Comparison of ENCODE assay signal across 1 cellular context in genomic region chr14:94128216-94128839, GRCh38.
TF ChIP-seq lines count a peak whose summit lies in the region.

No MANE protein-coding gene starts in this region.

TF ChIP-seq in HCT116, 20 proteins besides CTCF, POLR2A, EP300 and RAD21 (continued from another document):
- no peak for TF ChIP-seq JUND (IDR thresholded peaks at IDR 0.05)
- TF ChIP-seq ELF1 (IDR thresholded peaks at IDR 0.05; ENCODE audit: borderline replicate concordance, low read depth) = no peak
- no peak for TF ChIP-seq CBX3 (IDR thresholded peaks at IDR 0.05; ENCODE audit: low read depth)
- TF ChIP-seq ZNF274 (IDR thresholded peaks at IDR 0.05; ENCODE audit: low read depth, low read length) = no peak
- TF ChIP-seq TCF7L2 (IDR thresholded peaks at IDR 0.05; ENCODE audit: borderline replicate concordance, extremely low read depth, insufficient read depth, insufficient read length) = no peak
- no peak for TF ChIP-seq EZH2 (IDR thresholded peaks at IDR 0.05)
- TF ChIP-seq FOSL1 (IDR thresholded peaks at IDR 0.05; ENCODE audit: low read depth) = no peak
- no peak for TF ChIP-seq CEBPB (IDR thresholded peaks at IDR 0.05; ENCODE audit: low read depth)
- TF ChIP-seq, protein P1, sequence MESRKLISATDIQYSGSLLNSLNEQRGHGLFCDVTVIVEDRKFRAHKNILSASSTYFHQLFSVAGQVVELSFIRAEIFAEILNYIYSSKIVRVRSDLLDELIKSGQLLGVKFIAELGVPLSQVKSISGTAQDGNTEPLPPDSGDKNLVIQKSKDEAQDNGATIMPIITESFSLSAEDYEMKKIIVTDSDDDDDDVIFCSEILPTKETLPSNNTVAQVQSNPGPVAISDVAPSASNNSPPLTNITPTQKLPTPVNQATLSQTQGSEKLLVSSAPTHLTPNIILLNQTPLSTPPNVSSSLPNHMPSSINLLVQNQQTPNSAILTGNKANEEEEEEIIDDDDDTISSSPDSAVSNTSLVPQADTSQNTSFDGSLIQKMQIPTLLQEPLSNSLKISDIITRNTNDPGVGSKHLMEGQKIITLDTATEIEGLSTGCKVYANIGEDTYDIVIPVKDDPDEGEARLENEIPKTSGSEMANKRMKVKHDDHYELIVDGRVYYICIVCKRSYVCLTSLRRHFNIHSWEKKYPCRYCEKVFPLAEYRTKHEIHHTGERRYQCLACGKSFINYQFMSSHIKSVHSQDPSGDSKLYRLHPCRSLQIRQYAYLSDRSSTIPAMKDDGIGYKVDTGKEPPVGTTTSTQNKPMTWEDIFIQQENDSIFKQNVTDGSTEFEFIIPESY (IDR thresholded peaks at IDR 0.05; ENCODE audit: extremely low read depth, insufficient replicate concordance, low read length) = no peak
